ENCODE assay signal across 26 cellular contexts in the genomic region with DNA sequence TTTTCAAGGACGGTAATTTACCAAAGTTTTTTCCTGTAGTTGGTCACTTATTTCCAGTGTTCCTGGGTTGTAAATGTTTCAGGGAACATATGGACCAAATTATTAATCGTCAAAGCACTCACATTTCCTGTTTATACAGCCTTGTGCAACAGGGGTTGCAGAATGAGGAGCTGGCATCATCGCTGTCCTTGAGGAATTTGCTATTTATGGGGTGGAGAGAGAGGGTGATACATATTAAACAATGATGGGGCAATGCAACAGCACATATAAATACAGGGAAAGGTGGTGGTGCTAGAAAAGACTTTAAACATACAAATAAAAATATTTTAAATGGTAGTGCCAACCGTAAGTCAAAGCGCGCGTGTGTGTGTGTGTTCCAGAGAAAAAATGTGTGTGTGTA.
"Had no signal": no experiment of that assay in that cellular context is flagged by ENCODE, and none has a peak within 500 bp of the region (broad histone marks: within the 10 kb centered on the region; RNA-seq: fewer than 3 reads in every experiment).

No MANE protein-coding gene starts in this region.

- ATAC-seq: activated naive CD4-positive, alpha-beta T cell treated with anti-CD3 and anti-CD28 coated beads, Interleukin-2, amount 50 U/mL, for 72 hours; activated naive CD8-positive, alpha-beta T cell treated with anti-CD3 and anti-CD28 coated beads, Interleukin-2, amount 50 U/mL, for 24 hours; activated T-cell treated with anti-CD3 and anti-CD28 coated beads, Interleukin-2, amount 50 U/mL, for 4 hours; PC-3; T-cell had no signal

- DNase-seq: activated B cell treated with CpG ODN at 0.5 μM for 24 hours; activated CD4-positive, alpha-beta memory T cell treated with anti-CD3 and anti-CD28 coated beads for 36 hours; activated CD4-positive, alpha-beta T cell treated with anti-CD3 and anti-CD28 coated beads for 1 hour; activated CD4-positive, alpha-beta T cell treated with anti-CD3 and anti-CD28 coated beads, Interleukin-2, amount 10 ng/mL, durations not matched to agents 7 days and 5 days; activated CD8-positive, alpha-beta memory T cell treated with anti-CD3 and anti-CD28 coated beads for 24 hours; activated effector memory CD4-positive, alpha-beta T cell treated with anti-CD3 and anti-CD28 coated beads, Interleukin-2, amount 50 U/mL, for 16 hours; activated naive CD4-positive, alpha-beta T cell treated with Interleukin-2 at 50 U/mL for 16 hours; activated naive CD8-positive, alpha-beta T cell treated with anti-CD3 and anti-CD28 coated beads, Interleukin-2, amount 50 U/mL, for 24 hours; activated T-cell treated with anti-CD3 and anti-CD28 coated beads, Interleukin-2, amount 50 U/mL, for 4 hours; amygdala; cerebellar nuclear complex; Kasumi-1; KBM-7; NCI-H1092 treated with DMSO at 0.1 percent for 48 hours; NCI-H1417 treated with DMSO at 0.1 percent for 48 hours; NCI-H1694 treated with DMSO at 0.1 percent for 48 hours; NCI-H2029 treated with DMSO at 0.1 percent for 48 hours; NCI-H345; NCI-H510A treated with DMSO at 0.1 percent for 48 hours; NCI-H69; PC-3; T-cell; T-helper 2 cell; T1000 had no signal

- H3K4me3 ChIP-seq: SK-N-MC had no signal

- H3K27ac ChIP-seq: SK-N-MC had no signal
